Comparison of ENCODE assay signal across 1 cellular context in genomic region chr19:41904118-41904870, GRCh38.
TF ChIP-seq lines count a peak whose summit lies in the region.

No MANE protein-coding gene starts in this region.

TF ChIP-seq in HepG2, 621 proteins besides CTCF, POLR2A, EP300 and RAD21 (continued from another document and continues in another):
- TF ChIP-seq STAT6 (CRISPR knock-in tag; IDR thresholded peaks at IDR 0.05; ENCODE audit: borderline replicate concordance) = no peak
- TF ChIP-seq ZNF224 (CRISPR knock-in tag; IDR thresholded peaks at IDR 0.05) = no peak
- no peak for TF ChIP-seq ZNF7 (CRISPR knock-in tag; IDR thresholded peaks at IDR 0.05)
- TF ChIP-seq ZIK1 (CRISPR knock-in tag; IDR thresholded peaks at IDR 0.05; ENCODE audit: borderline replicate concordance, low read depth) = no peak
- no peak for TF ChIP-seq ZNF713 (CRISPR knock-in tag; IDR thresholded peaks at IDR 0.05)
- TF ChIP-seq MEIS2 (CRISPR knock-in tag; IDR thresholded peaks at IDR 0.05) = peak; percentile 29; the same call in 1 of the 2 replicates
- TF ChIP-seq ZNF782 (CRISPR knock-in tag; IDR thresholded peaks at IDR 0.05; ENCODE audit: borderline replicate concordance) = no peak
- peak; percentile 75 for TF ChIP-seq SAP130 (CRISPR knock-in tag; IDR thresholded peaks at IDR 0.05; ENCODE audit: low read depth)
- TF ChIP-seq SNAPC4 (CRISPR knock-in tag; IDR thresholded peaks at IDR 0.05) = no peak
- no peak for TF ChIP-seq NBN (conservative IDR thresholded peaks at IDR 0.05)
- no peak for TF ChIP-seq ZNF646 (CRISPR knock-in tag; IDR thresholded peaks at IDR 0.05)
- peak; percentile 56; the same call in 1 of the 2 replicates for TF ChIP-seq FOXK2 (IDR thresholded peaks at IDR 0.05)
- no peak for TF ChIP-seq ZFP90 (CRISPR knock-in tag; IDR thresholded peaks at IDR 0.05; ENCODE audit: borderline replicate concordance)
- no peak for TF ChIP-seq TOE1 (CRISPR knock-in tag; IDR thresholded peaks at IDR 0.05)
- TF ChIP-seq, protein P1, sequence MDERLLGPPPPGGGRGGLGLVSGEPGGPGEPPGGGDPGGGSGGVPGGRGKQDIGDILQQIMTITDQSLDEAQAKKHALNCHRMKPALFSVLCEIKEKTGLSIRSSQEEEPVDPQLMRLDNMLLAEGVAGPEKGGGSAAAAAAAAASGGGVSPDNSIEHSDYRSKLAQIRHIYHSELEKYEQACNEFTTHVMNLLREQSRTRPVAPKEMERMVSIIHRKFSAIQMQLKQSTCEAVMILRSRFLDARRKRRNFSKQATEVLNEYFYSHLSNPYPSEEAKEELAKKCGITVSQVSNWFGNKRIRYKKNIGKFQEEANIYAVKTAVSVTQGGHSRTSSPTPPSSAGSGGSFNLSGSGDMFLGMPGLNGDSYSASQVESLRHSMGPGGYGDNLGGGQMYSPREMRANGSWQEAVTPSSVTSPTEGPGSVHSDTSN (CRISPR knock-in tag; IDR thresholded peaks at IDR 0.05) = no peak
- no peak for TF ChIP-seq ZNF235 (CRISPR knock-in tag; IDR thresholded peaks at IDR 0.05; ENCODE audit: borderline replicate concordance)
- TF ChIP-seq ZBTB43 (CRISPR knock-in tag; conservative IDR thresholded peaks at IDR 0.05) = no peak
- no peak for TF ChIP-seq GTF2F1 (IDR thresholded peaks at IDR 0.05; ENCODE audit: low read length)
- no peak for TF ChIP-seq SIN3B (IDR thresholded peaks at IDR 0.05; ENCODE audit: low read length)
- TF ChIP-seq, protein P2, sequence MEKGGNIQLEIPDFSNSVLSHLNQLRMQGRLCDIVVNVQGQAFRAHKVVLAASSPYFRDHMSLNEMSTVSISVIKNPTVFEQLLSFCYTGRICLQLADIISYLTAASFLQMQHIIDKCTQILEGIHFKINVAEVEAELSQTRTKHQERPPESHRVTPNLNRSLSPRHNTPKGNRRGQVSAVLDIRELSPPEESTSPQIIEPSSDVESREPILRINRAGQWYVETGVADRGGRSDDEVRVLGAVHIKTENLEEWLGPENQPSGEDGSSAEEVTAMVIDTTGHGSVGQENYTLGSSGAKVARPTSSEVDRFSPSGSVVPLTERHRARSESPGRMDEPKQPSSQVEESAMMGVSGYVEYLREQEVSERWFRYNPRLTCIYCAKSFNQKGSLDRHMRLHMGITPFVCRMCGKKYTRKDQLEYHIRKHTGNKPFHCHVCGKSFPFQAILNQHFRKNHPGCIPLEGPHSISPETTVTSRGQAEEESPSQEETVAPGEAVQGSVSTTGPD (CRISPR knock-in tag; IDR thresholded peaks at IDR 0.05) = no peak
- no peak for TF ChIP-seq PTBP1 (IDR thresholded peaks at IDR 0.05; ENCODE audit: low read depth, low read length, poor library complexity, severe bottlenecking)
- no peak for TF ChIP-seq FOSL1 (CRISPR knock-in tag; IDR thresholded peaks at IDR 0.05; ENCODE audit: borderline replicate concordance)
- peak; percentile 46; the same call in 1 of the 2 replicates for TF ChIP-seq HNF1B (CRISPR knock-in tag; IDR thresholded peaks at IDR 0.05)
- TF ChIP-seq SP5 (CRISPR knock-in tag; IDR thresholded peaks at IDR 0.05; ENCODE audit: borderline replicate concordance, low read depth) = peak; percentile 99
- no peak for TF ChIP-seq ZNF382 (CRISPR knock-in tag; IDR thresholded peaks at IDR 0.05; ENCODE audit: borderline replicate concordance)
- TF ChIP-seq, protein P3, sequence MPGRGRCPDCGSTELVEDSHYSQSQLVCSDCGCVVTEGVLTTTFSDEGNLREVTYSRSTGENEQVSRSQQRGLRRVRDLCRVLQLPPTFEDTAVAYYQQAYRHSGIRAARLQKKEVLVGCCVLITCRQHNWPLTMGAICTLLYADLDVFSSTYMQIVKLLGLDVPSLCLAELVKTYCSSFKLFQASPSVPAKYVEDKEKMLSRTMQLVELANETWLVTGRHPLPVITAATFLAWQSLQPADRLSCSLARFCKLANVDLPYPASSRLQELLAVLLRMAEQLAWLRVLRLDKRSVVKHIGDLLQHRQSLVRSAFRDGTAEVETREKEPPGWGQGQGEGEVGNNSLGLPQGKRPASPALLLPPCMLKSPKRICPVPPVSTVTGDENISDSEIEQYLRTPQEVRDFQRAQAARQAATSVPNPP (CRISPR knock-in tag; IDR thresholded peaks at IDR 0.05) = no peak
- TF ChIP-seq, protein P4, sequence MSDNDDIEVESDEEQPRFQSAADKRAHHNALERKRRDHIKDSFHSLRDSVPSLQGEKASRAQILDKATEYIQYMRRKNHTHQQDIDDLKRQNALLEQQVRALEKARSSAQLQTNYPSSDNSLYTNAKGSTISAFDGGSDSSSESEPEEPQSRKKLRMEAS (IDR thresholded peaks at IDR 0.05) = peak; percentile 50
- 0 out of 2 replicates have a peak, but pooled peaks have one; percentile 31 for TF ChIP-seq ZNF556 (CRISPR knock-in tag; IDR thresholded peaks at IDR 0.05; ENCODE audit: borderline replicate concordance)
- TF ChIP-seq, protein P5, sequence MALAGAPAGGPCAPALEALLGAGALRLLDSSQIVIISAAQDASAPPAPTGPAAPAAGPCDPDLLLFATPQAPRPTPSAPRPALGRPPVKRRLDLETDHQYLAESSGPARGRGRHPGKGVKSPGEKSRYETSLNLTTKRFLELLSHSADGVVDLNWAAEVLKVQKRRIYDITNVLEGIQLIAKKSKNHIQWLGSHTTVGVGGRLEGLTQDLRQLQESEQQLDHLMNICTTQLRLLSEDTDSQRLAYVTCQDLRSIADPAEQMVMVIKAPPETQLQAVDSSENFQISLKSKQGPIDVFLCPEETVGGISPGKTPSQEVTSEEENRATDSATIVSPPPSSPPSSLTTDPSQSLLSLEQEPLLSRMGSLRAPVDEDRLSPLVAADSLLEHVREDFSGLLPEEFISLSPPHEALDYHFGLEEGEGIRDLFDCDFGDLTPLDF (CRISPR knock-in tag; IDR thresholded peaks at IDR 0.05) = no peak
